26 cellular contexts compared by ENCODE assay signal in genomic region chr9:98900244-98900643, GRCh38. TPM values are rescaled to one million over a fixed set of nuclear protein-coding genes. Genes with fewer than 3 reads are reported as not detected.
"Had no signal": no experiment of that assay in that cellular context is flagged by ENCODE, and none has a peak within 500 bp of the region (broad histone marks: within the 10 kb centered on the region; RNA-seq: fewer than 3 reads in every experiment).

No MANE protein-coding gene starts in this region.

- H3K4me3 ChIP-seq: cardiac muscle cell, SJCRH30 had no signal

- DNase-seq: activated CD4-positive, alpha-beta T cell treated with anti-CD3 and anti-CD28 coated beads for 36 hours; activated CD4-positive, alpha-beta T cell treated with anti-CD3 and anti-CD28 coated beads, Interleukin-2, amount 10 ng/mL, durations not matched to agents 7 days and 5 days; activated CD4-positive, alpha-beta T cell treated with anti-CD3 and anti-CD28 coated beads, Interleukin-2, amount 50 U/mL, for 48 hours; activated CD8-positive, alpha-beta T cell treated with anti-CD3 and anti-CD28 coated beads, Interleukin-2, amount 10 ng/mL, durations not matched to agents 7 days and 5 days; activated gamma-delta T cell; activated naive CD4-positive, alpha-beta T cell treated with Interleukin-2 at 50 U/mL for 16 hours; activated T-cell treated with anti-CD3 and anti-CD28 coated beads, Interleukin-2, amount 50 U/mL, for 24 hours; anterior cingulate cortex; brain microvascular endothelial cell; NCI-H1092 treated with DMSO at 0.1 percent for 48 hours; NCI-H146; NCI-H187; NCI-H2029 treated with DMSO at 0.1 percent for 48 hours; NCI-H2107; NCI-H2171; NCI-H510A; NCI-H526; NCI-H748 treated with DMSO at 0.1 percent for 48 hours; SHP77; SJCRH30; T1000 had no signal

- H3K27me3 ChIP-seq: brain microvascular endothelial cell, cardiac muscle cell, SJCRH30 had no signal

- H3K27ac ChIP-seq: brain microvascular endothelial cell, cardiac muscle cell, SJCRH30 had no signal

- H3K9ac ChIP-seq: KMS-11 had no signal

- ATAC-seq: activated CD4-positive, alpha-beta T cell treated with anti-CD3 and anti-CD28 coated beads for 36 hours; activated CD4-positive, CD25-positive, alpha-beta regulatory T cell treated with anti-CD3 and anti-CD28 coated beads, Interleukin-2, amount 50 U/mL, for 24 hours; activated CD8-positive, alpha-beta T cell treated with anti-CD3 and anti-CD28 coated beads, Interleukin-2, amount 10 ng/mL, durations not matched to agents 7 days and 5 days; WTC11 had no signal

- H3K36me3 ChIP-seq: brain microvascular endothelial cell, cardiac muscle cell, SJCRH30 had no signal

RNA-seq across cellular contexts. Expression of gene COL15A1, which starts 43.5 kb away (rescaled TPM):
- total RNA-seq: activated CD4-positive, alpha-beta T cell treated with anti-CD3 and anti-CD28 coated beads for 36 hours; activated T-helper 2 cell treated with anti-CD3 and anti-CD28 coated beads, Interferon-gamma antibody, Interleukin-2, Interleukin-4, amounts not matched to agents 10 μg/mL and 5 μg/mL and 100 μg/mL, durations not matched to agents 14 hours and 24 hours and 36 hours had no signal
